11 cellular contexts compared by ENCODE assay signal in the genomic region with DNA sequence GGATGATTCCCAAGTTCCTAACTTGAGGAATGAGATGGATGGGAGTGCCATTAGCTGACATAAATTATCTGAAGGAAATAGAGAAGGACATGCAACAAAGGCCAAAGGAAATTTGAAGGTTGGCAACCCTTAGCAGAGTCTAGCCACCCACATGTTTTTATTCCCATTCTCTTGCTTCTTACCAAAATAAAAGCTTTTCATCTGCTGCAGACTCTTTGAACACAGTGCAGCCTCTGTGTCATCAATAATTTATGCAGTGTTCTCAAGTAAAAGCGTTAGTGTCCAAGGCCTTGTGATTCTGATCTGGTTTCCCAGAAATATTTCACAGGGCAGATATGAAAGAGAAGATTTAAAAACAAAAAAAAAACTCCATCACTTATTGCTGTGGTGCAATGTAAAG.
"Had no signal": no experiment of that assay in that cellular context is flagged by ENCODE, and none has a peak within 500 bp of the region (broad histone marks: within the 10 kb centered on the region; RNA-seq: fewer than 3 reads in every experiment).

No MANE protein-coding gene starts in this region.

- H3K4me3 Mint-ChIP-seq: activated naive CD8-positive, alpha-beta T cell treated with anti-CD3 and anti-CD28 coated beads for 36 hours had no signal

- DNase-seq: activated CD4-positive, alpha-beta T cell treated with anti-CD3 and anti-CD28 coated beads, Interleukin-2, amount 50 U/mL, for 1 hour; activated effector memory CD4-positive, alpha-beta T cell treated with anti-CD3 and anti-CD28 coated beads, Interleukin-2, amount 50 U/mL, for 16 hours; activated naive CD8-positive, alpha-beta T cell treated with anti-CD3 and anti-CD28 coated beads for 36 hours; colonic mucosa; effector CD8-positive, alpha-beta T cell; left colon; pancreas; retina; stomach had no signal

- ATAC-seq: left colon had no signal

- H3K36me3 ChIP-seq: cardiac muscle cell, colonic mucosa, pancreas, stomach had no signal

- H3K27ac Mint-ChIP-seq: activated naive CD8-positive, alpha-beta T cell treated with anti-CD3 and anti-CD28 coated beads for 36 hours had no signal

- H3K4me3 ChIP-seq: cardiac muscle cell, colonic mucosa, pancreas, stomach had no signal

- H3K27me3 ChIP-seq: cardiac muscle cell, colonic mucosa, pancreas, stomach had no signal

- H3K9me3 ChIP-seq: colonic mucosa, pancreas, stomach had no signal

- H3K27me3 Mint-ChIP-seq: activated naive CD8-positive, alpha-beta T cell treated with anti-CD3 and anti-CD28 coated beads for 36 hours had no signal

- FAIRE-seq: pancreas, urothelium cell line had no signal

- H3K27ac ChIP-seq: cardiac muscle cell, colonic mucosa, pancreas, stomach had no signal
